ENCODE assay signal across 15 cellular contexts in genomic region chr2:105375001-105375561, GRCh38. TPM values are rescaled to one million over a fixed set of nuclear protein-coding genes. Genes with fewer than 3 reads are reported as not detected.
A peak's percentile ranks its signal among the peaks of the same experiment; 100 is the strongest.
DNase-seq lines count a peak whose midpoint lies in the region; ATAC-seq and TF ChIP-seq lines count a peak whose summit lies in the region.
"Had no signal": no experiment of that assay in that cellular context is flagged by ENCODE, and none has a peak within 500 bp of the region (broad histone marks: within the 10 kb centered on the region; RNA-seq: fewer than 3 reads in every experiment).

No MANE protein-coding gene starts in this region.

- H3K27me3 ChIP-seq in Panc1 (ENCODE audit: control insufficient read depth, insufficient read depth, low read length) (no peaks in the 10 kb centered on the region), transverse colon (no peaks in the 10 kb centered on the region)

- peaks cover 56% of the 10 kb centered on the region for H3K4me1 Mint-ChIP-seq in mesothelial cell of epicardium
- peaks cover 15% of the 10 kb centered on the region for H3K4me1 Mint-ChIP-seq in activated T-cell treated with anti-CD3 and anti-CD28 coated beads, Interleukin-2, amount 50 U/mL, for 72 hours (ENCODE audit: low read depth)

- H3K4me3 ChIP-seq in Panc1 (ENCODE audit: low read depth in 2 of 2, low read length in 2 of 2), result no peak overlapping the region
- H3K4me3 ChIP-seq in transverse colon, result no peak overlapping the region
- H3K4me3 ChIP-seq: SK-N-MC, thoracic aorta had no signal

- TF ChIP-seq EP300 in transverse colon (IDR thresholded peaks at IDR 0.05; ENCODE audit: low read depth), result peak; percentile 2

- in situ Hi-C loops in Panc1 (cut with HindIII; ENCODE audit: low pct_unique_long_range_greater_than_20kb, low sequenced_read_pairs) (no loop called here), transverse colon (cut with MboI; ENCODE audit: low pct_ligation_motif_present in 1 of 4, low pct_unique_long_range_greater_than_20kb in 1 of 4, low sequenced_read_pairs in 3 of 4) (loop anchor here in 1 of 4 donors (10.0 kb wide), 1 partner anchor 150 kb away; no protein-coding TSS in a partner anchor)

- H3K4me1 ChIP-seq in Panc1 (ENCODE audit: control insufficient read depth, insufficient read depth, low read length), result peaks cover 99% of the 10 kb centered on the region
- H3K4me1 ChIP-seq in transverse colon, result peaks cover 11 to 24% (median 15%) of the 10 kb centered on the region in 4 donors

- no peaks in the 10 kb centered on the region for H3K9me3 Mint-ChIP-seq in mesothelial cell of epicardium
- H3K9me3 Mint-ChIP-seq in activated T-cell treated with anti-CD3 and anti-CD28 coated beads, Interleukin-2, amount 50 U/mL, for 72 hours, result no peaks in the 10 kb centered on the region

- intact Hi-C loops in Panc1 (cut with micrococcal nuclease; ENCODE audit: unreplicated experiment), result no loop called here
- intact Hi-C loops in transverse colon (cut with DNase I; ENCODE audit: low total_unique reads), result no loop called here

- H3K36me3 ChIP-seq in Panc1 (ENCODE audit: control insufficient read depth, insufficient read depth, low read length), result peaks cover 25% of the 10 kb centered on the region
- no peaks in the 10 kb centered on the region for H3K36me3 ChIP-seq in transverse colon
- H3K36me3 ChIP-seq: neutrophil had no signal

- POLR2A ChIA-PET in Panc1 (lab: Charles Lee), result interaction anchor here (0.9 kb wide), 1 partner anchor 15 kb away, joined by 3 read pairs; no protein-coding TSS in a partner anchor

- H3K4me3 Mint-ChIP-seq in mesothelial cell of epicardium, result no peak overlapping the region
- no peak overlapping the region for H3K4me3 Mint-ChIP-seq in activated T-cell treated with anti-CD3 and anti-CD28 coated beads, Interleukin-2, amount 50 U/mL, for 72 hours

- H3K9me3 ChIP-seq in Panc1 (ENCODE audit: control insufficient read depth, insufficient read depth, low read depth, low read length) (no peaks in the 10 kb centered on the region), transverse colon (no peaks in the 10 kb centered on the region)
- H3K9me3 ChIP-seq: neutrophil, thoracic aorta had no signal

- H3K27me3 Mint-ChIP-seq in mesothelial cell of epicardium (ENCODE audit: low read depth), result no peaks in the 10 kb centered on the region
- no peaks in the 10 kb centered on the region for H3K27me3 Mint-ChIP-seq in activated T-cell treated with anti-CD3 and anti-CD28 coated beads, Interleukin-2, amount 50 U/mL, for 72 hours (ENCODE audit: low read depth)

- peak overlapping the region; percentile 36 for H3K27ac Mint-ChIP-seq in mesothelial cell of epicardium
- no peak overlapping the region for H3K27ac Mint-ChIP-seq in activated T-cell treated with anti-CD3 and anti-CD28 coated beads, Interleukin-2, amount 50 U/mL, for 72 hours

- ATAC-seq in Panc1 (no peak), HG03442 (IDR thresholded peaks at IDR 0.05; ENCODE audit: unreplicated experiment) (no peak)
- no peak for ATAC-seq in activated T-cell treated with anti-CD3 and anti-CD28 coated beads, Interleukin-2, amount 50 U/mL, for 72 hours (replicated peaks in 1 of 2)

- H3K36me3 Mint-ChIP-seq in mesothelial cell of epicardium, result peaks cover 19% of the 10 kb centered on the region
- H3K36me3 Mint-ChIP-seq in activated T-cell treated with anti-CD3 and anti-CD28 coated beads, Interleukin-2, amount 50 U/mL, for 72 hours (ENCODE audit: insufficient read depth in 2 of 2), result peaks cover 0 to 2% of the 10 kb centered on the region in 2 donors

- TF ChIP-seq POLR2A in transverse colon (IDR thresholded peaks at IDR 0.05), result peak; percentile 11

- 72 to 82% methylated on average over 11 to 15 of the region's 15 CpGs for whole genome bisulfite sequencing in transverse colon (ENCODE audit: low coverage in 1 of 2), 2 donors

- no peak for DNase-seq in Panc1 (ENCODE audit: low read depth, low spot score)
- DNase-seq in epithelial cell of prostate (ENCODE audit: low read depth, low spot score), result no peak
- DNase-seq in mesothelial cell of epicardium (ENCODE audit: low spot score in 2 of 2, unreplicated experiment in 2 of 2), result no peak
- DNase-seq in transverse colon, result no peak
- DNase-seq in pons (ENCODE audit: low spot score), result no peak
- DNase-seq in activated T-cell treated with anti-CD3 and anti-CD28 coated beads, Interleukin-2, amount 50 U/mL, for 72 hours, result no peak
- DNase-seq in NK-92 treated with Interleukin-12 subunit alpha and Interleukin-12 subunit beta, amount 100 ng/mL, for 24 hours (lab: John Stamatoyannopoulos, UW), result no peak
- DNase-seq: activated CD4-positive, CD25-positive, alpha-beta regulatory T cell treated with anti-CD3 and anti-CD28 coated beads, Interleukin-2, amount 50 U/mL, for 72 hours; activated effector memory CD4-positive, alpha-beta T cell treated with anti-CD3 and anti-CD28 coated beads, Interleukin-2, amount 50 U/mL, for 16 hours; Kasumi-1; NCI-H524 had no signal

- CTCF ChIA-PET in Panc1 (lab: Charles Lee), result no interaction called here

- H3K27ac ChIP-seq in Panc1 (ENCODE audit: low read length) (peak overlapping the region; percentile 100), epithelial cell of prostate (peak overlapping the region; percentile 51), transverse colon (peak overlapping the region; percentile 61 to 75 (median 66))
- H3K27ac ChIP-seq: neutrophil, SK-N-MC had no signal

- TF ChIP-seq CTCF in Panc1 (IDR thresholded peaks at IDR 0.05), result no peak
- TF ChIP-seq CTCF in mesothelial cell of epicardium (IDR thresholded peaks at IDR 0.05; ENCODE audit: unreplicated experiment), result no peak
- TF ChIP-seq CTCF in transverse colon (IDR thresholded peaks at IDR 0.05), result no peak

- BruUV-seq in Panc1 (replicated peaks; lab: Mats Ljungman, UMichigan), result no TSS peak

RNA-seq across cellular contexts. Expression of gene FHL2, which starts 23.8 kb away (rescaled TPM):
- total RNA-seq in Panc1 (2021; ENCODE audit: unreplicated experiment) (378 TPM), mesothelial cell of epicardium (32.3 to 37.9 TPM (median 36.4 TPM) in 3 replicates), transverse colon (100 to 1,000 TPM in 1 of 4 donors, 10 to 100 TPM in 3; 56.1 to 140 (median 89.2) TPM)
- polyA plus RNA-seq in Panc1 (2012; ENCODE audit: insufficient read length), result 411 TPM
- total RNA-seq in activated T-cell treated with anti-CD3 and anti-CD28 coated beads, Interleukin-2, amount 50 U/mL, for 72 hours, result 1 to 10 TPM; 2.2 to 7.1 TPM

RNA-seq across cellular contexts. Expression of gene C2orf49, which starts 37.7 kb away (rescaled TPM):
- 20.0 TPM for total RNA-seq in Panc1 (2021; ENCODE audit: unreplicated experiment)
- polyA plus RNA-seq in Panc1 (2012; ENCODE audit: insufficient read length), result 24.3 TPM
- total RNA-seq in mesothelial cell of epicardium, result 20.7 to 23.3 TPM (median 20.8 TPM) in 3 replicates
- total RNA-seq in transverse colon, result 10 to 100 TPM in 3 of 4 donors, 1 to 10 TPM in 1; 1.8 to 17.6 (median 14.5) TPM
- 10 to 100 TPM; 15.9 to 18.9 TPM for total RNA-seq in activated T-cell treated with anti-CD3 and anti-CD28 coated beads, Interleukin-2, amount 50 U/mL, for 72 hours

RNA-seq across cellular contexts. Expression of gene TGFBRAP1, which starts 45.5 kb away (rescaled TPM):
- 32.7 TPM for total RNA-seq in Panc1 (2021; ENCODE audit: unreplicated experiment)
- 24.5 TPM for polyA plus RNA-seq in Panc1 (2012; ENCODE audit: insufficient read length)
- 23.3 to 24.1 TPM (median 23.6 TPM) in 3 replicates for total RNA-seq in mesothelial cell of epicardium
- 10 to 100 TPM; 13.1 to 21.8 (median 19.4) TPM for total RNA-seq in transverse colon
- total RNA-seq in activated T-cell treated with anti-CD3 and anti-CD28 coated beads, Interleukin-2, amount 50 U/mL, for 72 hours, result 10 to 100 TPM; 13.8 to 21.5 TPM
